In genomic region chr4:156991161-156991560, GRCh38 we compare ENCODE assay signal across 30 cellular contexts. TPM values are rescaled to one million over a fixed set of nuclear protein-coding genes. Genes with fewer than 3 reads are reported as not detected.
"Had no signal": no experiment of that assay in that cellular context is flagged by ENCODE, and none has a peak within 500 bp of the region (broad histone marks: within the 10 kb centered on the region; RNA-seq: fewer than 3 reads in every experiment).

No MANE protein-coding gene starts in this region.

- H2AFZ ChIP-seq: neural progenitor cell, parathyroid adenoma had no signal

- DNase-seq: naive thymus-derived CD8-positive, alpha-beta T cell; nephron progenitor cell; occipital lobe; ovary; posterior cingulate gyrus; psoas muscle; right cardiac atrium; right lobe of liver; sigmoid colon; small intestine; spleen; stimulated activated CD4-positive, alpha-beta T cell treated with anti-CD3 and anti-CD28 coated beads, Interleukin-12 subunit alpha, Interleukin-12 subunit beta, amount 100 ng/mL, for 4 hours; stimulated activated CD4-positive, alpha-beta T cell treated with anti-CD3 and anti-CD28 coated beads, Interleukin-1b, Interleukin-23, amount 100 ng/mL, for 48 hours; stimulated activated CD4-positive, alpha-beta T cell treated with anti-CD3 and anti-CD28 coated beads, Interleukin-4, amount 100 ng/mL, for 1 hour; stimulated activated CD4-positive, alpha-beta T cell treated with anti-CD3 and anti-CD28 coated beads, Interleukin-4, amount 100 ng/mL, for 4 hours; stimulated activated CD8-positive, alpha-beta memory T cell treated with anti-CD3 and anti-CD28 coated beads, Interleukin-4, amount 100 ng/mL, for 48 hours; stimulated activated naive CD4-positive, alpha-beta T cell; stimulated activated naive CD8-positive, alpha-beta T cell treated with anti-CD3 and anti-CD28 coated beads, Interleukin-15, amount 100 ng/mL, for 72 hours; stimulated activated naive CD8-positive, alpha-beta T cell treated with anti-CD3 and anti-CD28 coated beads, Interleukin-15, Interleukin-2, amounts not matched to agents 100 U/mL and 50 U/mL, for 24 hours; substantia nigra; testis; tibial artery; transverse colon; upper lobe of right lung; uterus had no signal

- H3K27ac ChIP-seq: neural progenitor cell, ovary, parathyroid adenoma, psoas muscle, right lobe of liver, sigmoid colon, spleen, suprapubic skin, testis, tibial artery, transverse colon, upper lobe of right lung, uterus had no signal

- H3K9ac ChIP-seq: neural progenitor cell, parathyroid adenoma had no signal

- H3K4me2 ChIP-seq: neural progenitor cell had no signal

- H3K4me1 ChIP-seq: parathyroid adenoma, psoas muscle, right lobe of liver, spleen, suprapubic skin, testis, tibial artery, transverse colon, upper lobe of right lung, uterus had no signal

- H3K9me3 ChIP-seq: ovary, psoas muscle, sigmoid colon, suprapubic skin, testis, transverse colon, upper lobe of right lung, uterus had no signal

- H3K4me3 ChIP-seq: neural progenitor cell, ovary, psoas muscle, right lobe of liver, sigmoid colon, spleen, suprapubic skin, testis, tibial artery, transverse colon, upper lobe of right lung, uterus had no signal

- H3K27me3 ChIP-seq: neural progenitor cell, ovary, right lobe of liver, sigmoid colon, spleen, suprapubic skin, testis, tibial artery, transverse colon, upper lobe of right lung, uterus had no signal

- ATAC-seq: naive thymus-derived CD8-positive, alpha-beta T cell; natural killer cell treated with Interleukin-12 subunit alpha and Interleukin-12 subunit beta and Interleukin-15 and Interleukin-18, amount 100 ng/mL, for 72 hours; psoas muscle; right cardiac atrium; right lobe of liver; stimulated activated memory B cell treated with anti-CD40 and anti-IgM and Interleukin-4, amounts not matched to agents 10 μg/mL and 1 μg/mL and 100 μg/mL, for 72 hours; stimulated activated naive CD8-positive, alpha-beta T cell treated with anti-CD3 and anti-CD28 coated beads, Interleukin-15, amount 100 ng/mL, for 72 hours; stimulated activated naive CD8-positive, alpha-beta T cell treated with anti-CD3 and anti-CD28 coated beads, Interleukin-15, Interleukin-2, amounts not matched to agents 100 U/mL and 50 U/mL, for 24 hours; upper lobe of right lung had no signal

- H3K79me2 ChIP-seq: parathyroid adenoma had no signal

- H3K36me3 ChIP-seq: neural progenitor cell, ovary, right lobe of liver, sigmoid colon, spleen, suprapubic skin, tibial artery, transverse colon, upper lobe of right lung, uterus had no signal

RNA-seq across cellular contexts. Expression of gene PDGFC, which starts 19.6 kb away (rescaled TPM):
- total RNA-seq: naive thymus-derived CD8-positive, alpha-beta T cell; natural killer cell treated with Interleukin-12 subunit alpha and Interleukin-12 subunit beta and Interleukin-15 and Interleukin-18, amount 100 ng/mL, for 72 hours had no signal
- polyA plus RNA-seq: naive thymus-derived CD8-positive, alpha-beta T cell had no signal
